14 cellular contexts compared by ENCODE assay signal in genomic region chr6:20661721-20662120, GRCh38.
DNase-seq lines count a peak whose midpoint lies in the region; ATAC-seq and TF ChIP-seq lines count a peak whose summit lies in the region.
"Had no signal": no experiment of that assay in that cellular context is flagged by ENCODE, and none has a peak within 500 bp of the region (broad histone marks: within the 10 kb centered on the region; RNA-seq: fewer than 3 reads in every experiment).

No MANE protein-coding gene starts in this region.

- CTCF ChIA-PET in Calu3 (lab: Charles Lee) = interaction anchor here (1.2 kb wide), 1 partner anchor 19 kb away, joined by 3 read pairs; no protein-coding TSS in a partner anchor

- H3K27ac ChIP-seq in ascending aorta = no peak overlapping the region
- H3K27ac ChIP-seq: HL-60 had no signal

- H3K36me3 Mint-ChIP-seq in Calu3 (ENCODE audit: insufficient read depth, unreplicated experiment) = no peaks in the 10 kb centered on the region
- peaks cover 2% of the 10 kb centered on the region for H3K36me3 Mint-ChIP-seq in effector memory CD8-positive, alpha-beta T cell (ENCODE audit: insufficient read depth)
- peaks cover 6% of the 10 kb centered on the region for H3K36me3 Mint-ChIP-seq in activated T-helper 2 cell treated with anti-CD3 and anti-CD28 coated beads, Interferon-gamma antibody, Interleukin-2, Interleukin-4, amounts not matched to agents 10 μg/mL and 5 μg/mL and 100 μg/mL, durations not matched to agents 14 hours and 24 hours and 36 hours (ENCODE audit: low read depth)

- H3K4me3 Mint-ChIP-seq in Calu3 (ENCODE audit: low read depth, unreplicated experiment) = peak overlapping the region; percentile 39
- H3K4me3 Mint-ChIP-seq in effector memory CD8-positive, alpha-beta T cell = no peak overlapping the region
- no peak overlapping the region for H3K4me3 Mint-ChIP-seq in activated T-helper 2 cell treated with anti-CD3 and anti-CD28 coated beads, Interferon-gamma antibody, Interleukin-2, Interleukin-4, amounts not matched to agents 10 μg/mL and 5 μg/mL and 100 μg/mL, durations not matched to agents 14 hours and 24 hours and 36 hours (ENCODE audit: low read depth)
- H3K4me3 Mint-ChIP-seq: B cell; HFFc6; stimulated activated naive CD8-positive, alpha-beta T cell treated with anti-CD3 and anti-CD28 coated beads, Interleukin-15, amount 100 ng/mL, for 72 hours had no signal

- intact Hi-C loops in Calu3 (cut with micrococcal nuclease; ENCODE audit: unreplicated experiment) = no loop called here
- intact Hi-C loops in left colon (cut with DNase I, micrococcal nuclease) = no loop called here
- intact Hi-C loops in ascending aorta (cut with DNase I) = no loop called here
- intact Hi-C loops in activated T-helper 2 cell treated with anti-CD3 and anti-CD28 coated beads, Interferon-gamma antibody, Interleukin-2, Interleukin-4, amounts not matched to agents 10 μg/mL and 5 μg/mL and 100 μg/mL, durations not matched to agents 14 hours and 24 hours and 36 hours (cut with micrococcal nuclease) = no loop called here

- peaks cover 5% of the 10 kb centered on the region for H3K4me1 ChIP-seq in adipocyte (ENCODE audit: control insufficient read depth, insufficient read depth, low read length)
- H3K4me1 ChIP-seq in ascending aorta = no peaks in the 10 kb centered on the region

- no TSS peak for BruUV-seq in Calu3 (replicated peaks; lab: Mats Ljungman, UMichigan)

- DNase-seq in Calu3 (no peak), NCI-H1436 treated with DMSO at 0.1 percent for 48 hours (lab: John Stamatoyannopoulos, UW) (peak; percentile 42), adipocyte (ENCODE audit: low read depth) (peak; percentile 61), left colon (no peak), ascending aorta (ENCODE audit: low spot score in 2 of 2) (no peak)
- DNase-seq in effector memory CD8-positive, alpha-beta T cell = no peak
- no peak for DNase-seq in activated T-helper 2 cell treated with anti-CD3 and anti-CD28 coated beads, Interferon-gamma antibody, Interleukin-2, Interleukin-4, amounts not matched to agents 10 μg/mL and 5 μg/mL and 100 μg/mL, durations not matched to agents 14 hours and 24 hours and 36 hours (ENCODE audit: low spot score)
- DNase-seq: HFFc6; stimulated activated naive CD8-positive, alpha-beta T cell treated with anti-CD3 and anti-CD28 coated beads, Interleukin-15, amount 100 ng/mL, for 72 hours; T-helper 1 cell had no signal

- ATAC-seq in left colon = peak; percentile 43
- ATAC-seq in effector memory CD8-positive, alpha-beta T cell (replicated peaks) = no peak
- no peak for ATAC-seq in HG02852 (IDR thresholded peaks at IDR 0.05; ENCODE audit: unreplicated experiment)
- ATAC-seq: body of pancreas; stimulated activated naive CD8-positive, alpha-beta T cell treated with anti-CD3 and anti-CD28 coated beads, Interleukin-15, amount 100 ng/mL, for 72 hours had no signal

- H3K36me3 ChIP-seq in adipocyte (ENCODE audit: control insufficient read depth, insufficient read depth, low read length, severe bottlenecking) (no peaks in the 10 kb centered on the region), ascending aorta (no peaks in the 10 kb centered on the region)

- H3K27ac Mint-ChIP-seq in Calu3 (ENCODE audit: unreplicated experiment) = peak overlapping the region; percentile 53
- H3K27ac Mint-ChIP-seq in effector memory CD8-positive, alpha-beta T cell = peak overlapping the region in 1 of 2 donors; percentile 20
- no peak overlapping the region for H3K27ac Mint-ChIP-seq in activated T-helper 2 cell treated with anti-CD3 and anti-CD28 coated beads, Interferon-gamma antibody, Interleukin-2, Interleukin-4, amounts not matched to agents 10 μg/mL and 5 μg/mL and 100 μg/mL, durations not matched to agents 14 hours and 24 hours and 36 hours
- H3K27ac Mint-ChIP-seq: B cell; HFFc6; stimulated activated naive CD8-positive, alpha-beta T cell treated with anti-CD3 and anti-CD28 coated beads, Interleukin-15, amount 100 ng/mL, for 72 hours had no signal

- no peaks in the 10 kb centered on the region for H3K27me3 ChIP-seq in adipocyte (replicated peaks; ENCODE audit: control insufficient read depth, insufficient read depth, low read length)
- H3K27me3 ChIP-seq in ascending aorta = no peaks in the 10 kb centered on the region
- H3K27me3 ChIP-seq: body of pancreas had no signal

- H3K9ac ChIP-seq in adipocyte (ENCODE audit: low read length) = no peak overlapping the region

- no peak overlapping the region for H3K4me3 ChIP-seq in adipocyte (ENCODE audit: low read length)
- no peak overlapping the region for H3K4me3 ChIP-seq in ascending aorta
- H3K4me3 ChIP-seq: body of pancreas had no signal

- TF ChIP-seq CTCF in Calu3 (IDR thresholded peaks at IDR 0.05; ENCODE audit: unreplicated experiment) = no peak
- no peak for TF ChIP-seq CTCF in ascending aorta (IDR thresholded peaks at IDR 0.05)

- H3K27me3 Mint-ChIP-seq in Calu3 (ENCODE audit: unreplicated experiment) = no peaks in the 10 kb centered on the region
- H3K27me3 Mint-ChIP-seq in effector memory CD8-positive, alpha-beta T cell = no peaks in the 10 kb centered on the region
- no peaks in the 10 kb centered on the region for H3K27me3 Mint-ChIP-seq in activated T-helper 2 cell treated with anti-CD3 and anti-CD28 coated beads, Interferon-gamma antibody, Interleukin-2, Interleukin-4, amounts not matched to agents 10 μg/mL and 5 μg/mL and 100 μg/mL, durations not matched to agents 14 hours and 24 hours and 36 hours (ENCODE audit: low read depth)
- H3K27me3 Mint-ChIP-seq: B cell; stimulated activated naive CD8-positive, alpha-beta T cell treated with anti-CD3 and anti-CD28 coated beads, Interleukin-15, amount 100 ng/mL, for 72 hours had no signal

- peaks cover 57% of the 10 kb centered on the region for H3K4me1 Mint-ChIP-seq in Calu3 (ENCODE audit: low read depth, unreplicated experiment)
- H3K4me1 Mint-ChIP-seq in effector memory CD8-positive, alpha-beta T cell (ENCODE audit: low read depth in 2 of 2) = peaks cover 11 to 23% of the 10 kb centered on the region in 2 donors
- peaks cover 6% of the 10 kb centered on the region for H3K4me1 Mint-ChIP-seq in activated T-helper 2 cell treated with anti-CD3 and anti-CD28 coated beads, Interferon-gamma antibody, Interleukin-2, Interleukin-4, amounts not matched to agents 10 μg/mL and 5 μg/mL and 100 μg/mL, durations not matched to agents 14 hours and 24 hours and 36 hours (ENCODE audit: low read depth)

- H3K9me3 ChIP-seq in adipocyte (ENCODE audit: control insufficient read depth, low read length) (no peaks in the 10 kb centered on the region), ascending aorta (no peaks in the 10 kb centered on the region)
- H3K9me3 ChIP-seq: body of pancreas had no signal

- no peaks in the 10 kb centered on the region for H3K9me3 Mint-ChIP-seq in Calu3 (ENCODE audit: low read depth, unreplicated experiment)
- no peaks in the 10 kb centered on the region for H3K9me3 Mint-ChIP-seq in effector memory CD8-positive, alpha-beta T cell
- no peaks in the 10 kb centered on the region for H3K9me3 Mint-ChIP-seq in activated T-helper 2 cell treated with anti-CD3 and anti-CD28 coated beads, Interferon-gamma antibody, Interleukin-2, Interleukin-4, amounts not matched to agents 10 μg/mL and 5 μg/mL and 100 μg/mL, durations not matched to agents 14 hours and 24 hours and 36 hours
- H3K9me3 Mint-ChIP-seq: HFFc6; stimulated activated naive CD8-positive, alpha-beta T cell treated with anti-CD3 and anti-CD28 coated beads, Interleukin-15, amount 100 ng/mL, for 72 hours had no signal

Comparison
In these comparisons a context has a peak if more than half of its experiments do, and no peak if none do; other contexts are left out.
1. DNase-seq: peak in NCI-H1436 treated with DMSO at 0.1 percent for 48 hours (single experiment) and adipocyte (single experiment); none in Calu3 (single experiment), left colon (0 of 2), ascending aorta (0 of 2), effector memory CD8-positive, alpha-beta T cell (0 of 3) and activated T-helper 2 cell treated with anti-CD3 and anti-CD28 coated beads, Interferon-gamma antibody, Interleukin-2, Interleukin-4, amounts not matched to agents 10 μg/mL and 5 μg/mL and 100 μg/mL, durations not matched to agents 14 hours and 24 hours and 36 hours (single experiment).